In the genomic region with DNA sequence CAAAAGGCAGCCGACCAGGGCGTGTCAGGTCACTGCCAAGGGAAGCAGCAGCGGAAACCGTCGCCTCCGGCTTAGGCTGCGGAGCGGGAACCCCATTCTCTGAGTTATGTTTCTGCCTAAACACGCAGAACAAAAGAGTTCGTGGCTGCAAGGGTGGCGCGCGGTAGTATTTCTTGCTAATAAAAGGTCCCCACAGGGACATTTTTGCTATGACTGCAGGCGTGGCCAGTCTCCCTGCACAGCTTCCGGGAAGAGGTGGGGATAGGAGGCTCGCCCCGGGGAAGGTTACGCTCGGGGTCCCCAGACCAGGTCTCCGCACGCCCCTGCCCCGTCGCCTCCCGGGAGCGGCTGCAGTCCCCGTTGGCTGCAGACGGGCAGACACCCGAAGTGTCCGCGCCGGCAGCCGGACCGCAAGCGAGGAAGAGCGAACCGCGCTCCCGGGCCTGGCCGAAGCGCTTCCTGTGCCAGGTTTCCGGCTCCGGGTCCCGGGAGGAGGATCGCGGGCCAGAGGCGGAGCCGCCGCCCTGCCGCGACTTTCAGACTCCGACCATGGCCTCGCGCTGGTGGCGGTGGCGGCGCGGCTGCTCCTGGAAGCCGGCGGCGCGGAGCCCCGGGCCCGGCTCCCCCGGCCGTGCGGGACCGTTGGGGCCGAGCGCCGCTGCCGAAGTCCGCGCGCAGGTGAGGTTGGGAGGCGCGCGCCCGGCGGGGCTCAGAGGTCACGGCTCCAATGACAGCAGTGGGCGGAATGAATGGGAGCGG, we compare ENCODE assay signal across 1 cellular context.
TF ChIP-seq lines count a peak whose summit lies in the region.

A gene with protein sequence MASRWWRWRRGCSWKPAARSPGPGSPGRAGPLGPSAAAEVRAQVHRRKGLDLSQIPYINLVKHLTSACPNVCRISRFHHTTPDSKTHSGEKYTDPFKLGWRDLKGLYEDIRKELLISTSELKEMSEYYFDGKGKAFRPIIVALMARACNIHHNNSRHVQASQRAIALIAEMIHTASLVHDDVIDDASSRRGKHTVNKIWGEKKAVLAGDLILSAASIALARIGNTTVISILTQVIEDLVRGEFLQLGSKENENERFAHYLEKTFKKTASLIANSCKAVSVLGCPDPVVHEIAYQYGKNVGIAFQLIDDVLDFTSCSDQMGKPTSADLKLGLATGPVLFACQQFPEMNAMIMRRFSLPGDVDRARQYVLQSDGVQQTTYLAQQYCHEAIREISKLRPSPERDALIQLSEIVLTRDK (plus strand): TSS at position 539 of the 759 bp plus-strand sequence. CDS start 11 bp downstream, at position 550.

TF ChIP-seq in HepG2, 621 proteins besides CTCF, POLR2A, EP300 and RAD21 (continued from another document and continues in another):
- 0 out of 2 replicates have a peak, but pooled peaks have one; percentile 30 for TF ChIP-seq MED1 (CRISPR knock-in tag; IDR thresholded peaks at IDR 0.05)
- no peak for TF ChIP-seq MTF1 (CRISPR knock-in tag; IDR thresholded peaks at IDR 0.05)
- TF ChIP-seq, protein P1, sequence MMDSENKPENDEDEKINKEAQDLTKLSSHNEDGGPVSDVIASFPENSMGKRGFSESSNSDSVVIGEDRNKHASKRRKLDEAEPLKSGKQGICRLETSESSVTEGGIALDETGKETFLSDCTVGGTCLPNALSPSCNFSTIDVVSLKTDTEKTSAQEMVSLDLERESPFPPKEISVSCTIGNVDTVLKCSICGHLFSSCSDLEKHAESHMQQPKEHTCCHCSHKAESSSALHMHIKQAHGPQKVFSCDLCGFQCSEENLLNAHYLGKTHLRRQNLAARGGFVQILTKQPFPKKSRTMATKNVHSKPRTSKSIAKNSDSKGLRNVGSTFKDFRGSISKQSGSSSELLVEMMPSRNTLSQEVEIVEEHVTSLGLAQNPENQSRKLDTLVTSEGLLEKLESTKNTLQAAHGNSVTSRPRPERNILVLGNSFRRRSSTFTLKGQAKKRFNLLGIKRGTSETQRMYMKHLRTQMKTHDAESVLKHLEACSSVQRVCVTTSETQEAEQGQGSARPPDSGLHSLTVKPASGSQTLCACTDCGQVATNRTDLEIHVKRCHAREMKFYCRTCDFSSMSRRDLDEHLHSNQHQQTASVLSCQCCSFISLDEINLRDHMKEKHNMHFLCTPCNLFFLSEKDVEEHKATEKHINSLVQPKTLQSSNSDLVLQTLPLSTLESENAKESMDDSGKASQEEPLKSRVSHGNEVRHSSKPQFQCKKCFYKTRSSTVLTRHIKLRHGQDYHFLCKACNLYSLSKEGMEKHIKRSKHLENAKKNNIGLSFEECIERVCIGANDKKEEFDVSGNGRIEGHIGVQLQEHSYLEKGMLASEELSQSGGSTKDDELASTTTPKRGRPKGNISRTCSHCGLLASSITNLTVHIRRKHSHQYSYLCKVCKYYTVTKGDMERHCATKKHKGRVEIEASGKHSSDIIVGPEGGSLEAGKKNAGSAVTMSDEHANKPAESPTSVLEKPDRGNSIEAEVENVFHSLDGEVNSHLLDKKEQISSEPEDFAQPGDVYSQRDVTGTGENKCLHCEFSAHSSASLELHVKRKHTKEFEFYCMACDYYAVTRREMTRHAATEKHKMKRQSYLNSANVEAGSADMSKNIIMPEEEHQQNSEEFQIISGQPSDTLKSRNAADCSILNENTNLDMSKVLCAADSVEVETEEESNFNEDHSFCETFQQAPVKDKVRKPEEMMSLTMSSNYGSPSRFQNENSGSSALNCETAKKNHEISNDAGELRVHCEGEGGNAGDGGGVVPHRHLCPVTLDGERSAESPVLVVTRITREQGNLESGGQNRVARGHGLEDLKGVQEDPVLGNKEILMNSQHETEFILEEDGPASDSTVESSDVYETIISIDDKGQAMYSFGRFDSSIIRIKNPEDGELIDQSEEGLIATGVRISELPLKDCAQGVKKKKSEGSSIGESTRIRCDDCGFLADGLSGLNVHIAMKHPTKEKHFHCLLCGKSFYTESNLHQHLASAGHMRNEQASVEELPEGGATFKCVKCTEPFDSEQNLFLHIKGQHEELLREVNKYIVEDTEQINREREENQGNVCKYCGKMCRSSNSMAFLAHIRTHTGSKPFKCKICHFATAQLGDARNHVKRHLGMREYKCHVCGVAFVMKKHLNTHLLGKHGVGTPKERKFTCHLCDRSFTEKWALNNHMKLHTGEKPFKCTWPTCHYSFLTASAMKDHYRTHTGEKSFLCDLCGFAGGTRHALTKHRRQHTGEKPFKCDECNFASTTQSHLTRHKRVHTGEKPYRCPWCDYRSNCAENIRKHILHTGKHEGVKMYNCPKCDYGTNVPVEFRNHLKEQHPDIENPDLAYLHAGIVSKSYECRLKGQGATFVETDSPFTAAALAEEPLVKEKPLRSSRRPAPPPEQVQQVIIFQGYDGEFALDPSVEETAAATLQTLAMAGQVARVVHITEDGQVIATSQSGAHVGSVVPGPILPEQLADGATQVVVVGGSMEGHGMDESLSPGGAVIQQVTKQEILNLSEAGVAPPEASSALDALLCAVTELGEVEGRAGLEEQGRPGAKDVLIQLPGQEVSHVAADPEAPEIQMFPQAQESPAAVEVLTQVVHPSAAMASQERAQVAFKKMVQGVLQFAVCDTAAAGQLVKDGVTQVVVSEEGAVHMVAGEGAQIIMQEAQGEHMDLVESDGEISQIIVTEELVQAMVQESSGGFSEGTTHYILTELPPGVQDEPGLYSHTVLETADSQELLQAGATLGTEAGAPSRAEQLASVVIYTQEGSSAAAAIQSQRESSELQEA (CRISPR knock-in tag; IDR thresholded peaks at IDR 0.05; ENCODE audit: not compliant biosample characterization) = no peak
- no peak for TF ChIP-seq ZNF335 (CRISPR knock-in tag; IDR thresholded peaks at IDR 0.05)
- TF ChIP-seq, protein P2, sequence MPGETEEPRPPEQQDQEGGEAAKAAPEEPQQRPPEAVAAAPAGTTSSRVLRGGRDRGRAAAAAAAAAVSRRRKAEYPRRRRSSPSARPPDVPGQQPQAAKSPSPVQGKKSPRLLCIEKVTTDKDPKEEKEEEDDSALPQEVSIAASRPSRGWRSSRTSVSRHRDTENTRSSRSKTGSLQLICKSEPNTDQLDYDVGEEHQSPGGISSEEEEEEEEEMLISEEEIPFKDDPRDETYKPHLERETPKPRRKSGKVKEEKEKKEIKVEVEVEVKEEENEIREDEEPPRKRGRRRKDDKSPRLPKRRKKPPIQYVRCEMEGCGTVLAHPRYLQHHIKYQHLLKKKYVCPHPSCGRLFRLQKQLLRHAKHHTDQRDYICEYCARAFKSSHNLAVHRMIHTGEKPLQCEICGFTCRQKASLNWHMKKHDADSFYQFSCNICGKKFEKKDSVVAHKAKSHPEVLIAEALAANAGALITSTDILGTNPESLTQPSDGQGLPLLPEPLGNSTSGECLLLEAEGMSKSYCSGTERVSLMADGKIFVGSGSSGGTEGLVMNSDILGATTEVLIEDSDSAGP (CRISPR knock-in tag; IDR thresholded peaks at IDR 0.05; ENCODE audit: borderline replicate concordance) = peak; percentile 72; the same call in 1 of the 2 replicates
- TF ChIP-seq, protein P3, sequence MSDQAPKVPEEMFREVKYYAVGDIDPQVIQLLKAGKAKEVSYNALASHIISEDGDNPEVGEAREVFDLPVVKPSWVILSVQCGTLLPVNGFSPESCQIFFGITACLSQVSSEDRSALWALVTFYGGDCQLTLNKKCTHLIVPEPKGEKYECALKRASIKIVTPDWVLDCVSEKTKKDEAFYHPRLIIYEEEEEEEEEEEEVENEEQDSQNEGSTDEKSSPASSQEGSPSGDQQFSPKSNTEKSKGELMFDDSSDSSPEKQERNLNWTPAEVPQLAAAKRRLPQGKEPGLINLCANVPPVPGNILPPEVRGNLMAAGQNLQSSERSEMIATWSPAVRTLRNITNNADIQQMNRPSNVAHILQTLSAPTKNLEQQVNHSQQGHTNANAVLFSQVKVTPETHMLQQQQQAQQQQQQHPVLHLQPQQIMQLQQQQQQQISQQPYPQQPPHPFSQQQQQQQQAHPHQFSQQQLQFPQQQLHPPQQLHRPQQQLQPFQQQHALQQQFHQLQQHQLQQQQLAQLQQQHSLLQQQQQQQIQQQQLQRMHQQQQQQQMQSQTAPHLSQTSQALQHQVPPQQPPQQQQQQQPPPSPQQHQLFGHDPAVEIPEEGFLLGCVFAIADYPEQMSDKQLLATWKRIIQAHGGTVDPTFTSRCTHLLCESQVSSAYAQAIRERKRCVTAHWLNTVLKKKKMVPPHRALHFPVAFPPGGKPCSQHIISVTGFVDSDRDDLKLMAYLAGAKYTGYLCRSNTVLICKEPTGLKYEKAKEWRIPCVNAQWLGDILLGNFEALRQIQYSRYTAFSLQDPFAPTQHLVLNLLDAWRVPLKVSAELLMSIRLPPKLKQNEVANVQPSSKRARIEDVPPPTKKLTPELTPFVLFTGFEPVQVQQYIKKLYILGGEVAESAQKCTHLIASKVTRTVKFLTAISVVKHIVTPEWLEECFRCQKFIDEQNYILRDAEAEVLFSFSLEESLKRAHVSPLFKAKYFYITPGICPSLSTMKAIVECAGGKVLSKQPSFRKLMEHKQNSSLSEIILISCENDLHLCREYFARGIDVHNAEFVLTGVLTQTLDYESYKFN (CRISPR knock-in tag; conservative IDR thresholded peaks at IDR 0.05) = 0 out of 2 replicates have a peak, but pooled peaks have one; percentile 21
- TF ChIP-seq ZNF136 (CRISPR knock-in tag; IDR thresholded peaks at IDR 0.05; ENCODE audit: low read depth) = no peak
- no peak for TF ChIP-seq U2AF1 (optimal IDR thresholded peaks at IDR 0.05; ENCODE audit: low read depth, low read length)
- TF ChIP-seq ZNF441 (CRISPR knock-in tag; IDR thresholded peaks at IDR 0.05; ENCODE audit: borderline replicate concordance) = peak; percentile 56
- no peak for TF ChIP-seq ZNF230 (CRISPR knock-in tag; IDR thresholded peaks at IDR 0.05)
- TF ChIP-seq, protein P4, sequence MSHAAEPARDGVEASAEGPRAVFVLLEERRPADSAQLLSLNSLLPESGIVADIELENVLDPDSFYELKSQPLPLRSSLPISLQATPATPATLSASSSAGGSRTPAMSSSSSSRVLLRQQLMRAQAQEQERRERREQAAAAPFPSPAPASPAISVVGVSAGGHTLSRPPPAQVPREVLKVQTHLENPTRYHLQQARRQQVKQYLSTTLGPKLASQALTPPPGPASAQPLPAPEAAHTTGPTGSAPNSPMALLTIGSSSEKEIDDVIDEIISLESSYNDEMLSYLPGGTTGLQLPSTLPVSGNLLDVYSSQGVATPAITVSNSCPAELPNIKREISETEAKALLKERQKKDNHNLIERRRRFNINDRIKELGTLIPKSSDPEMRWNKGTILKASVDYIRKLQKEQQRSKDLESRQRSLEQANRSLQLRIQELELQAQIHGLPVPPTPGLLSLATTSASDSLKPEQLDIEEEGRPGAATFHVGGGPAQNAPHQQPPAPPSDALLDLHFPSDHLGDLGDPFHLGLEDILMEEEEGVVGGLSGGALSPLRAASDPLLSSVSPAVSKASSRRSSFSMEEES (CRISPR knock-in tag; IDR thresholded peaks at IDR 0.05) = no peak
- TF ChIP-seq, protein P5, sequence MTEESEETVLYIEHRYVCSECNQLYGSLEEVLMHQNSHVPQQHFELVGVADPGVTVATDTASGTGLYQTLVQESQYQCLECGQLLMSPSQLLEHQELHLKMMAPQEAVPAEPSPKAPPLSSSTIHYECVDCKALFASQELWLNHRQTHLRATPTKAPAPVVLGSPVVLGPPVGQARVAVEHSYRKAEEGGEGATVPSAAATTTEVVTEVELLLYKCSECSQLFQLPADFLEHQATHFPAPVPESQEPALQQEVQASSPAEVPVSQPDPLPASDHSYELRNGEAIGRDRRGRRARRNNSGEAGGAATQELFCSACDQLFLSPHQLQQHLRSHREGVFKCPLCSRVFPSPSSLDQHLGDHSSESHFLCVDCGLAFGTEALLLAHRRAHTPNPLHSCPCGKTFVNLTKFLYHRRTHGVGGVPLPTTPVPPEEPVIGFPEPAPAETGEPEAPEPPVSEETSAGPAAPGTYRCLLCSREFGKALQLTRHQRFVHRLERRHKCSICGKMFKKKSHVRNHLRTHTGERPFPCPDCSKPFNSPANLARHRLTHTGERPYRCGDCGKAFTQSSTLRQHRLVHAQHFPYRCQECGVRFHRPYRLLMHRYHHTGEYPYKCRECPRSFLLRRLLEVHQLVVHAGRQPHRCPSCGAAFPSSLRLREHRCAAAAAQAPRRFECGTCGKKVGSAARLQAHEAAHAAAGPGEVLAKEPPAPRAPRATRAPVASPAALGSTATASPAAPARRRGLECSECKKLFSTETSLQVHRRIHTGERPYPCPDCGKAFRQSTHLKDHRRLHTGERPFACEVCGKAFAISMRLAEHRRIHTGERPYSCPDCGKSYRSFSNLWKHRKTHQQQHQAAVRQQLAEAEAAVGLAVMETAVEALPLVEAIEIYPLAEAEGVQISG (CRISPR knock-in tag; IDR thresholded peaks at IDR 0.05) = peak; percentile 78
- no peak for TF ChIP-seq GATA4 (IDR thresholded peaks at IDR 0.05; ENCODE audit: borderline replicate concordance, low read depth)
- no peak for TF ChIP-seq ZMYM3 (CRISPR knock-in tag; IDR thresholded peaks at IDR 0.05)
- TF ChIP-seq, protein P6, sequence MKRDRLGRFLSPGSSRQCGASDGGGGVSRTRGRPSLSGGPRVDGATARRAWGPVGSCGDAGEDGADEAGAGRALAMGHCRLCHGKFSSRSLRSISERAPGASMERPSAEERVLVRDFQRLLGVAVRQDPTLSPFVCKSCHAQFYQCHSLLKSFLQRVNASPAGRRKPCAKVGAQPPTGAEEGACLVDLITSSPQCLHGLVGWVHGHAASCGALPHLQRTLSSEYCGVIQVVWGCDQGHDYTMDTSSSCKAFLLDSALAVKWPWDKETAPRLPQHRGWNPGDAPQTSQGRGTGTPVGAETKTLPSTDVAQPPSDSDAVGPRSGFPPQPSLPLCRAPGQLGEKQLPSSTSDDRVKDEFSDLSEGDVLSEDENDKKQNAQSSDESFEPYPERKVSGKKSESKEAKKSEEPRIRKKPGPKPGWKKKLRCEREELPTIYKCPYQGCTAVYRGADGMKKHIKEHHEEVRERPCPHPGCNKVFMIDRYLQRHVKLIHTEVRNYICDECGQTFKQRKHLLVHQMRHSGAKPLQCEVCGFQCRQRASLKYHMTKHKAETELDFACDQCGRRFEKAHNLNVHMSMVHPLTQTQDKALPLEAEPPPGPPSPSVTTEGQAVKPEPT (CRISPR knock-in tag; IDR thresholded peaks at IDR 0.05; ENCODE audit: low read depth) = no peak
- TF ChIP-seq ZNF432 (CRISPR knock-in tag; IDR thresholded peaks at IDR 0.05; ENCODE audit: borderline replicate concordance) = no peak
- peak; percentile 97 for TF ChIP-seq MYC (CRISPR knock-in tag; IDR thresholded peaks at IDR 0.05; ENCODE audit: borderline replicate concordance)
- TF ChIP-seq HHEX (CRISPR knock-in tag; IDR thresholded peaks at IDR 0.05) = no peak
- peak; percentile 77 for TF ChIP-seq ELF1 (CRISPR knock-in tag; IDR thresholded peaks at IDR 0.05)
- no peak for TF ChIP-seq ZNF724P (CRISPR knock-in tag; IDR thresholded peaks at IDR 0.05; ENCODE audit: borderline replicate concordance)
- peak; percentile 53; the same call in 1 of the 2 replicates for TF ChIP-seq ARHGAP35 (CRISPR knock-in tag; IDR thresholded peaks at IDR 0.05; ENCODE audit: borderline replicate concordance)
- no peak for TF ChIP-seq TRIM24 (CRISPR knock-in tag; IDR thresholded peaks at IDR 0.05)
- peak; percentile 62; the same call in 1 of the 2 replicates for TF ChIP-seq SPEN (CRISPR knock-in tag; IDR thresholded peaks at IDR 0.05; ENCODE audit: low read depth)
- TF ChIP-seq ZNF180 (CRISPR knock-in tag; IDR thresholded peaks at IDR 0.05; ENCODE audit: borderline replicate concordance, low read depth) = no peak
- TF ChIP-seq GABPB1 (CRISPR knock-in tag; IDR thresholded peaks at IDR 0.05) = peak; percentile 97
- TF ChIP-seq CREM (IDR thresholded peaks at IDR 0.05) = no peak
- no peak for TF ChIP-seq CREM (CRISPR knock-in tag; IDR thresholded peaks at IDR 0.05)
- no peak; the same call in 1 of the 2 replicates for TF ChIP-seq ZNF776 (CRISPR knock-in tag; IDR thresholded peaks at IDR 0.05)
- TF ChIP-seq EED (CRISPR knock-in tag; IDR thresholded peaks at IDR 0.05) = no peak; the same call in 1 of the 2 replicates
- TF ChIP-seq TGIF2 (CRISPR knock-in tag; IDR thresholded peaks at IDR 0.05) = peak; percentile 97
- TF ChIP-seq ZNF224 (CRISPR knock-in tag; IDR thresholded peaks at IDR 0.05) = no peak
- peak; percentile 79 for TF ChIP-seq ZNF501 (CRISPR knock-in tag; IDR thresholded peaks at IDR 0.05)
